In genomic region chr7:130435455-130435854, GRCh38 we compare ENCODE assay signal across 23 cellular contexts. TPM values are rescaled to one million over a fixed set of nuclear protein-coding genes. Genes with fewer than 3 reads are reported as not detected.
"Had no signal": no experiment of that assay in that cellular context is flagged by ENCODE, and none has a peak within 500 bp of the region (broad histone marks: within the 10 kb centered on the region; RNA-seq: fewer than 3 reads in every experiment).

No MANE protein-coding gene starts in this region.

- H3K9me3 ChIP-seq: ascending aorta, mucosa of descending colon, pancreas, spleen had no signal

- H3K4me3 ChIP-seq: ascending aorta, mucosa of descending colon, pancreas, spleen had no signal

- ATAC-seq: activated T-cell treated with anti-CD3 and anti-CD28 coated beads, Interleukin-2, amount 50 U/mL, for 72 hours; left lobe of liver; mucosa of descending colon; naive thymus-derived CD4-positive, alpha-beta T cell; pancreas; sciatic nerve; stimulated activated naive CD8-positive, alpha-beta T cell treated with anti-CD3 and anti-CD28 coated beads, Interleukin-15, amount 100 ng/mL, for 72 hours had no signal

- H3K36me3 ChIP-seq: ascending aorta, pancreas, spleen had no signal

- H3K27me3 Mint-ChIP-seq: activated CD4-positive, alpha-beta T cell treated with anti-CD3 and anti-CD28 coated beads, Interleukin-2, amount 10 ng/mL, durations not matched to agents 24 days and 14 days; naive thymus-derived CD4-positive, alpha-beta T cell; stimulated activated naive CD8-positive, alpha-beta T cell treated with anti-CD3 and anti-CD28 coated beads, Interleukin-15, amount 100 ng/mL, for 72 hours; type B pancreatic cell had no signal

- H3K4me1 ChIP-seq: ascending aorta had no signal

- H3K4me3 Mint-ChIP-seq: activated CD4-positive, alpha-beta T cell treated with anti-CD3 and anti-CD28 coated beads, Interleukin-2, amount 10 ng/mL, durations not matched to agents 24 days and 14 days; activated T-cell treated with anti-CD3 and anti-CD28 coated beads, Interleukin-2, amount 50 U/mL, for 72 hours; stimulated activated naive CD8-positive, alpha-beta T cell treated with anti-CD3 and anti-CD28 coated beads, Interleukin-15, amount 100 ng/mL, for 72 hours; type B pancreatic cell had no signal

- H3K9me3 Mint-ChIP-seq: activated T-cell treated with anti-CD3 and anti-CD28 coated beads, Interleukin-2, amount 50 U/mL, for 72 hours had no signal

- H3K27ac ChIP-seq: ascending aorta, pancreas, spleen had no signal

- H3K27ac Mint-ChIP-seq: activated CD4-positive, alpha-beta T cell treated with anti-CD3 and anti-CD28 coated beads, Interleukin-2, amount 10 ng/mL, durations not matched to agents 24 days and 14 days; type B pancreatic cell had no signal

- H3K27me3 ChIP-seq: ascending aorta, pancreas, spleen had no signal

- DNase-seq: activated CD4-positive, alpha-beta T cell treated with anti-CD3 and anti-CD28 coated beads, Interleukin-2, amount 10 ng/mL, durations not matched to agents 24 days and 14 days; activated CD4-positive, CD25-positive, alpha-beta regulatory T cell; activated CD8-positive, alpha-beta memory T cell treated with anti-CD3 and anti-CD28 coated beads, Interleukin-2, amount 50 U/mL, for 48 hours; activated gamma-delta T cell; activated T-cell treated with anti-CD3 and anti-CD28 coated beads, Interleukin-2, amount 50 U/mL, for 72 hours; erythroblast; hippocampal formation; mucosa of descending colon; naive thymus-derived CD4-positive, alpha-beta T cell; pancreas; spleen; stimulated activated naive CD8-positive, alpha-beta T cell treated with anti-CD3 and anti-CD28 coated beads, Interleukin-15, amount 100 ng/mL, for 72 hours had no signal

RNA-seq across cellular contexts. Expression of gene CPA1, which starts 55.2 kb away (rescaled TPM):
- total RNA-seq: activated CD4-positive, alpha-beta T cell treated with anti-CD3 and anti-CD28 coated beads, Interleukin-2, amount 10 ng/mL, durations not matched to agents 24 days and 14 days; activated T-cell treated with anti-CD3 and anti-CD28 coated beads, Interleukin-2, amount 50 U/mL, for 72 hours; ascending aorta; bronchial epithelial cell; cerebellum; dermis microvascular lymphatic vessel endothelial cell; glomerular endothelial cell; lung microvascular endothelial cell; mucosa of descending colon; naive thymus-derived CD4-positive, alpha-beta T cell; temporal lobe had no signal
- polyA plus RNA-seq: keratinocyte; naive thymus-derived CD4-positive, alpha-beta T cell had no signal
